11 cellular contexts compared by ENCODE assay signal in the genomic region with DNA sequence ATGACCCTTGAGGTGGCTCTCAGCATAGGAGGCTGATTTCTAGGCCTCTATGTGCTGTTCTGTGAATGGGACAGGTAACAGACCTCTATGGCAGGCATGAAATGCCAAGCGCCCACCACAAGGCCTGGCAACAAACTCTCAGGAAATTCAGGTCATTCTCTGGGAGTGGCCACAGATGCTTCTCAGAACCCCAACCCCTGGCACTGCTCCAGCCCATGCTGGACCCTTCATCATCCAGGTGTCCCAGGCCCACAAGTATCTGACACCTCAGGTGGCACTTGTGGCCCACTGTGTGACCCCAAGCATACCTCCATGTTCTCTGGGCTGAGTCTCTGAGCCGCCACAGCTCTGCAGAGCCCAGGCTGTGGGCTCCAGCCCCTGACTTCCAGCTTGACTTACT. TPM values are rescaled to one million over a fixed set of nuclear protein-coding genes. Genes with fewer than 3 reads are reported as not detected.
"Had no signal": no experiment of that assay in that cellular context is flagged by ENCODE, and none has a peak within 500 bp of the region (broad histone marks: within the 10 kb centered on the region; RNA-seq: fewer than 3 reads in every experiment).

No MANE protein-coding gene starts in this region.

RNA-seq across cellular contexts. Expression of a gene that starts 24.3 kb away (rescaled TPM):
- total RNA-seq: occipital lobe, osteoblast, ovary, pulmonary artery endothelial cell, right atrium auricular region, smooth muscle cell, transverse colon, urinary bladder, vagina had no signal
- polyA plus RNA-seq: naive thymus-derived CD4-positive, alpha-beta T cell; neural cell; ovary; smooth muscle cell; urinary bladder had no signal
